8 cellular contexts compared by ENCODE assay signal in the genomic region with DNA sequence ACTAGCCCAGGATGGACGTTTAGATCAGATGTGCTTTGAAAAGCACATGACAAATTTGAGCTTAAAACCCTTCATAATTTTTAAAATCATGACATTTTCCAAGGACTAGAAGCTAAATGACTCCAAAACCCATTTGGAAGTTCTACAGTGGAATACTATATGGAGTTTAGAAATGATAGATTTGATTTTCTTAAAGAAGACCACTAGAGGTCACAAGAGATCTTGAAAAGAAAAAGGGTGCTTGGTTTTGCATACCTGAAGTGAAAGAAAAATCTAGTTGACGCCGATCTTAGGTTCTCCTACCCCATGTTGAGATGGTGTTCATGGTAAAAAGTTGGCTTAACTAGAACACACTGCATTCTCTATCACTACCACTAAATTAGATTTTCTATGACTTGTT. TPM values are rescaled to one million over a fixed set of nuclear protein-coding genes. Genes with fewer than 3 reads are reported as not detected.
A peak's percentile ranks its signal among the peaks of the same experiment; 100 is the strongest.
DNase-seq lines count a peak whose midpoint lies in the region; ATAC-seq and TF ChIP-seq lines count a peak whose summit lies in the region.

No MANE protein-coding gene starts in this region.

- ATAC-seq in memory B cell (ENCODE audit: low read depth) (peak; percentile 94), GM18858 (IDR thresholded peaks at IDR 0.05; ENCODE audit: unreplicated experiment) (no peak)

- H3K27me3 Mint-ChIP-seq in activated CD4-positive, alpha-beta T cell treated with anti-CD3 and anti-CD28 coated beads, Interleukin-2, amount 10 ng/mL, durations not matched to agents 24 days and 14 days: peaks cover 13% of the 10 kb centered on the region
- peaks cover 5% of the 10 kb centered on the region for H3K27me3 Mint-ChIP-seq in memory B cell

- no peaks in the 10 kb centered on the region for H3K4me1 ChIP-seq in colonic mucosa

- no peak overlapping the region for H3K27ac Mint-ChIP-seq in activated CD4-positive, alpha-beta T cell treated with anti-CD3 and anti-CD28 coated beads, Interleukin-2, amount 10 ng/mL, durations not matched to agents 24 days and 14 days
- H3K27ac Mint-ChIP-seq in memory B cell: no peak overlapping the region

- H3K4me1 Mint-ChIP-seq in activated CD4-positive, alpha-beta T cell treated with anti-CD3 and anti-CD28 coated beads, Interleukin-2, amount 10 ng/mL, durations not matched to agents 24 days and 14 days: peaks cover 4% of the 10 kb centered on the region
- H3K4me1 Mint-ChIP-seq in memory B cell: peaks cover 4% of the 10 kb centered on the region

- H3K4me3 ChIP-seq in LNCaP clone FGC (ENCODE audit: low read depth, low read length) (no peak overlapping the region), colonic mucosa (no peak overlapping the region)

- no peaks in the 10 kb centered on the region for H3K9me3 Mint-ChIP-seq in activated CD4-positive, alpha-beta T cell treated with anti-CD3 and anti-CD28 coated beads, Interleukin-2, amount 10 ng/mL, durations not matched to agents 24 days and 14 days
- no peaks in the 10 kb centered on the region for H3K9me3 Mint-ChIP-seq in memory B cell

- peak overlapping the region; percentile 66 for H3K4me3 Mint-ChIP-seq in activated CD4-positive, alpha-beta T cell treated with anti-CD3 and anti-CD28 coated beads, Interleukin-2, amount 10 ng/mL, durations not matched to agents 24 days and 14 days
- peak overlapping the region; percentile 74 for H3K4me3 Mint-ChIP-seq in memory B cell

- no peaks in the 10 kb centered on the region for H3K36me3 ChIP-seq in colonic mucosa

- intact Hi-C loops in activated CD4-positive, alpha-beta T cell treated with anti-CD3 and anti-CD28 coated beads, Interleukin-2, amount 10 ng/mL, durations not matched to agents 24 days and 14 days (cut with micrococcal nuclease): loop anchor here (1.0 to 2.0 kb wide), 4 partner anchors 153 to 741 kb away; no protein-coding TSS in a partner anchor
- intact Hi-C loops in colonic mucosa (cut with DNase I): loop anchor here (2.0 to 10.0 kb wide), 2 partner anchors 153 to 511 kb away; no protein-coding TSS in a partner anchor

- no peak overlapping the region for H3K27ac ChIP-seq in colonic mucosa
- no peak overlapping the region for H3K27ac ChIP-seq in substantia nigra (ENCODE audit: low read depth, low read length, poor library complexity, severe bottlenecking)

- H3K27me3 ChIP-seq in colonic mucosa: no peaks in the 10 kb centered on the region

- no peaks in the 10 kb centered on the region for H3K9me3 ChIP-seq in colonic mucosa

- H3K36me3 Mint-ChIP-seq in activated CD4-positive, alpha-beta T cell treated with anti-CD3 and anti-CD28 coated beads, Interleukin-2, amount 10 ng/mL, durations not matched to agents 24 days and 14 days (ENCODE audit: low read depth): no peaks in the 10 kb centered on the region
- no peaks in the 10 kb centered on the region for H3K36me3 Mint-ChIP-seq in memory B cell

- no peak overlapping the region for H3K9ac ChIP-seq in colonic mucosa (ENCODE audit: low read depth in 2 of 2, low read length in 2 of 2)

- TF ChIP-seq CTCF in LNCaP clone FGC (IDR thresholded peaks at IDR 0.05; ENCODE audit: control insufficient read depth, extremely low read depth, insufficient read depth) (peak; percentile 36; the same call in 1 of the 2 replicates), colonic mucosa (IDR thresholded peaks at IDR 0.05) (peak; percentile 32)

- DNase-seq in activated CD4-positive, alpha-beta T cell treated with anti-CD3 and anti-CD28 coated beads, Interleukin-2, amount 10 ng/mL, durations not matched to agents 24 days and 14 days: peak; percentile 55
- no peak for DNase-seq in activated CD4-positive, alpha-beta T cell treated with anti-CD3 and anti-CD28 coated beads for 1 hour
- DNase-seq in LNCaP clone FGC (ENCODE audit: low read depth): peak; percentile 11
- DNase-seq in OCI-M1 (lab: John Stamatoyannopoulos, UW): peak; percentile 63
- DNase-seq in colonic mucosa: no peak
- DNase-seq in memory B cell (ENCODE audit: low spot score in 2 of 2): peak in 1 of 2 donors; percentile 49
- no peak for DNase-seq in substantia nigra (lab: John Stamatoyannopoulos, UW)

RNA-seq across cellular contexts. Expression of a gene that starts 31.5 kb away (rescaled TPM):
- total RNA-seq in activated CD4-positive, alpha-beta T cell treated with anti-CD3 and anti-CD28 coated beads, Interleukin-2, amount 10 ng/mL, durations not matched to agents 24 days and 14 days: not detected in 2 replicates
- total RNA-seq in colonic mucosa: under 1 TPM in 1 of 2 donors, not detected in 1; 0.32 TPM

RNA-seq across cellular contexts. Expression of a gene that starts 31.5 kb away (rescaled TPM):
- 22.7 and 25.1 TPM in 2 replicates for total RNA-seq in activated CD4-positive, alpha-beta T cell treated with anti-CD3 and anti-CD28 coated beads, Interleukin-2, amount 10 ng/mL, durations not matched to agents 24 days and 14 days
- total RNA-seq in colonic mucosa: 10 to 100 TPM; 21.4 to 25.8 TPM

Comparison
In these comparisons a context has a peak if more than half of its experiments do, and no peak if none do; other contexts are left out.
1. DNase-seq: peak in activated CD4-positive, alpha-beta T cell treated with anti-CD3 and anti-CD28 coated beads, Interleukin-2, amount 10 ng/mL, durations not matched to agents 24 days and 14 days (single experiment), LNCaP clone FGC (single experiment) and OCI-M1 (single experiment); none in activated CD4-positive, alpha-beta T cell treated with anti-CD3 and anti-CD28 coated beads for 1 hour (single experiment), colonic mucosa (single experiment) and substantia nigra (0 of 49).